In genomic region chr1:86419277-86419903, GRCh38 we compare ENCODE assay signal across 8 cellular contexts. TPM values are rescaled to one million over a fixed set of nuclear protein-coding genes. Genes with fewer than 3 reads are reported as not detected.
DNase-seq lines count a peak whose midpoint lies in the region; ATAC-seq and TF ChIP-seq lines count a peak whose summit lies in the region.

No MANE protein-coding gene starts in this region.

- intact Hi-C loops in adrenal gland (cut with DNase I) = no loop called here
- intact Hi-C loops in left colon (cut with DNase I, micrococcal nuclease) = no loop called here

- no peak for TF ChIP-seq POLR2A in adrenal gland (IDR thresholded peaks at IDR 0.05)

- H3K9me3 Mint-ChIP-seq in endothelial cell (ENCODE audit: unreplicated experiment) = no peaks in the 10 kb centered on the region

- no peak overlapping the region for H3K27ac Mint-ChIP-seq in endothelial cell (ENCODE audit: unreplicated experiment)

- 57 to 69% (median 60%) methylated on average over 4 of the region's 4 CpGs for WGBS in adrenal gland, 4 donors

- peaks cover 4 to 8% of the 10 kb centered on the region in 2 donors for H3K4me1 ChIP-seq in adrenal gland (replicated peaks in 1 of 2)

- in situ Hi-C loops in GM13977 (cut with MboI; ENCODE audit: low pct_unique_long_range_greater_than_20kb, low sequenced_read_pairs, unreplicated experiment) = no loop called here

- no peaks in the 10 kb centered on the region for H3K36me3 ChIP-seq in adrenal gland (replicated peaks in 1 of 2)

- H3K27me3 Mint-ChIP-seq in endothelial cell (ENCODE audit: unreplicated experiment) = peaks cover 3% of the 10 kb centered on the region

- H3K27me3 ChIP-seq in adrenal gland = no peaks in the 10 kb centered on the region

- no peak overlapping the region for H3K4me3 Mint-ChIP-seq in endothelial cell (ENCODE audit: unreplicated experiment)

- H3K36me3 Mint-ChIP-seq in endothelial cell (ENCODE audit: low read depth, unreplicated experiment) = no peaks in the 10 kb centered on the region

- DNase-seq in AG09319 (ENCODE audit: extremely low read depth, low read depth) (no peak), GM13977 (ENCODE audit: low spot score) (peak; percentile 73), NOMO-1 treated with dmso at 0.1 percent for 144 hours (lab: John Stamatoyannopoulos, UW; ENCODE audit: unreplicated experiment) (peak; percentile 35), adrenal gland (peak in 1 of 7 donors; percentile 25), left colon (peak in 1 of 2 donors; percentile 33), endothelial cell (ENCODE audit: low spot score) (no peak)
- no peak for DNase-seq in effector CD8-positive, alpha-beta T cell (lab: John Stamatoyannopoulos, UW)

- H3K4me1 Mint-ChIP-seq in endothelial cell (ENCODE audit: unreplicated experiment) = peaks cover 8% of the 10 kb centered on the region

- H3K4me3 ChIP-seq in adrenal gland = no peak overlapping the region

- TF ChIP-seq CTCF in AG09319 (IDR thresholded peaks at IDR 0.05; ENCODE audit: low read depth, low read length) = peak; percentile 62
- TF ChIP-seq CTCF in GM13977 (IDR thresholded peaks at IDR 0.05; ENCODE audit: extremely low read depth, insufficient read depth, missing control alignments) = peak; percentile 79
- peak in 4 of 6 experiments; percentile 25 to 44 (median 34) for TF ChIP-seq CTCF in adrenal gland (IDR thresholded peaks at IDR 0.05)
- no peak for TF ChIP-seq CTCF in endothelial cell (IDR thresholded peaks at IDR 0.05; ENCODE audit: unreplicated experiment)

- H3K9me3 ChIP-seq in adrenal gland (replicated peaks in 1 of 3) = no peaks in the 10 kb centered on the region

- peak; percentile 91 for ATAC-seq in HG02852 (IDR thresholded peaks at IDR 0.05; ENCODE audit: unreplicated experiment)
- peak; percentile 55 for ATAC-seq in left colon

- H3K27ac ChIP-seq in adrenal gland = no peak overlapping the region

RNA-seq across cellular contexts. Expression of gene CLCA2, which starts 4.6 kb away (rescaled TPM):
- total RNA-seq in adrenal gland (1 to 10 TPM in 1 of 8 donors, under 1 TPM in 5, not detected in 2; 0.11 to 1.1 (median 0.33) TPM), left colon (1 to 10 TPM in 1 of 2 donors, under 1 TPM in 1; 0.79 to 1.2 TPM), endothelial cell (ENCODE audit: unreplicated experiment) (not detected)
- polyA plus RNA-seq in adrenal gland = under 1 TPM; 0.13 to 0.35 (median 0.16) TPM

RNA-seq across cellular contexts. Expression of gene ODF2L, which starts 23.3 kb away (rescaled TPM):
- total RNA-seq in adrenal gland = 100 to 1,000 TPM in 1 of 8 donors, 10 to 100 TPM in 7; 10.2 to 117 (median 32.4) TPM
- 100 to 1,000 TPM in 1 of 3 donors, 10 to 100 TPM in 2; 32.7 to 277 (median 81.9) TPM for polyA plus RNA-seq in adrenal gland
- 10 to 100 TPM; 33.0 to 49.9 TPM for total RNA-seq in left colon
- 84.5 TPM for total RNA-seq in endothelial cell (ENCODE audit: unreplicated experiment)

RNA-seq across cellular contexts. Expression of gene CLCA1, which starts 49.3 kb away (rescaled TPM):
- total RNA-seq in adrenal gland (under 1 TPM in 3 of 8 donors, not detected in 5; 0.14 to 0.22 (median 0.15) TPM), left colon (100 to 1,000 TPM; 848 to 970 TPM), endothelial cell (ENCODE audit: unreplicated experiment) (not detected)
- polyA plus RNA-seq in adrenal gland = under 1 TPM in 1 of 3 donors, not detected in 2; 0.08 TPM

Comparison
In these comparisons a context has a peak if more than half of its experiments do, and no peak if none do; other contexts are left out.
1. DNase-seq: peak in GM13977 (single experiment) and NOMO-1 treated with dmso at 0.1 percent for 144 hours (single experiment); none in AG09319 (single experiment), endothelial cell (single experiment) and effector CD8-positive, alpha-beta T cell (single experiment).
2. RNA of gene CLCA1, which starts 49.3 kb away (total RNA-seq): 848 to 970 TPM in left colon; 0.14 to 0.22 TPM in adrenal gland and not detected in endothelial cell (single experiment); every median in the first group is over 100 times any median in the second.